ENCODE assay signal across 8 cellular contexts in the genomic region with DNA sequence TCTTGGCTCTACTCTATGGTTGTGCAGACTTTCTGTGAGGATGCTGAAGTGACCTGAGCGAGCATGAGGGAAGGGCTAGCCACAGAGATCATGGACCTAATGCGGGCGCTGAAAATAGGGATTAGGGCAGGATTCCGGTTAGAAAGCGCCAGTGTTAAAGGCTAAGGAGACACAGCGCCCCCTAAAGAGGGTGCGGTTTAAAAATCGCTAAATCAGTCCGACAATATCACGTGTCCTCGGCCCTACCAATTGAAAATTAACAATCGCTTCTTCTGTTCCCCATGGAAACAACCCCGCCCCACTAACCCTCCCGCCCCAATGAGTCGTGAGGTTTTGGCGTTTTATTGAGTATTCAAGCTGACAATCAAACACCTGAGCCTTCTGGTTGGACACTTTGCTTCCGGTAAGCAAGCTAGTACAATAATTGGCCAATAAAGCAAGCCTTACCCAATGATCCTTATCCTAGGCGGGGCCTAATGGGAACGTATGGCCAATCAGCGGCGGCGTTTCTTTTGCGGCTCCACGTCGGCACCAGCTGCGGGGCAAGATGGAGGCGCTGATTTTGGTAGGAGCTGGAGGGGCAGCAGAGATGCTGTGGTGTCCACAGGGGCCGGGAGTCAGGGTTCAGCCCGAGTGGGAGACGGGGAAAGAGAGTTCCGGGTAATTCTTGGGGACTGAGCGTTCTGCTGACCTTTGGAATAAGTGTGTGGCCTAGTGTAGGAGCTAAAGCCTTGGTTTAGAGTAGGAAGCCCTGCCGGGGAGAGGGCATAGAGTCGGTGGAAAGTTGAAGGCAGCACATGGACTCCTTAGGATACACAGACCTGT. TPM values are rescaled to one million over a fixed set of nuclear protein-coding genes. Genes with fewer than 3 reads are reported as not detected.
DNase-seq lines count a peak whose midpoint lies in the region; ATAC-seq and TF ChIP-seq lines count a peak whose summit lies in the region.

A gene with protein sequence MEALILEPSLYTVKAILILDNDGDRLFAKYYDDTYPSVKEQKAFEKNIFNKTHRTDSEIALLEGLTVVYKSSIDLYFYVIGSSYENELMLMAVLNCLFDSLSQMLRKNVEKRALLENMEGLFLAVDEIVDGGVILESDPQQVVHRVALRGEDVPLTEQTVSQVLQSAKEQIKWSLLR (plus strand): TSS at position 515 of the 825 bp plus-strand sequence. CDS start 33 bp downstream, at position 548.

- H3K36me3 ChIP-seq in SU-DHL-6 (ENCODE audit: low read length): no peaks in the 10 kb centered on the region
- H3K36me3 ChIP-seq in ovary: no peaks in the 10 kb centered on the region
- H3K36me3 ChIP-seq in thyroid gland: no peaks in the 10 kb centered on the region

- TF ChIP-seq POLR2A in ovary (IDR thresholded peaks at IDR 0.05) (peak; percentile 82), thyroid gland (IDR thresholded peaks at IDR 0.05) (peak; percentile 80 to 95)

- intact Hi-C loops in Right ventricle myocardium inferior (cut with DNase I): loop anchor here (1.0 kb wide), 1 partner anchor 44 kb away; no protein-coding TSS in a partner anchor
- intact Hi-C loops in ovary (cut with DNase I): loop anchor here in 1 of 4 donors (1.0 to 10.0 kb wide), 2 partner anchors 46 to 70 kb away; no protein-coding TSS in a partner anchor
- intact Hi-C loops in thyroid gland (cut with DNase I): loop anchor here (5.0 kb wide), 1 partner anchor 33 kb away; no protein-coding TSS in a partner anchor

- no peaks in the 10 kb centered on the region for H3F3A ChIP-seq in SU-DHL-6 (ENCODE audit: insufficient read depth)

- H3K27ac ChIP-seq in SU-DHL-6 (ENCODE audit: low read depth, low read length) (no peak within 1 kb of the TSS), ovary (peak within 1 kb of the TSS; percentile 55 to 82), thyroid gland (peak within 1 kb of the TSS; percentile 66 to 90 (median 90))

- H2AFZ ChIP-seq in SU-DHL-6 (ENCODE audit: low read depth, low read length, severe bottlenecking): peak within 1 kb of the TSS; percentile 100

- H3K27ac Mint-ChIP-seq in activated naive CD8-positive, alpha-beta T cell treated with anti-CD3 and anti-CD28 coated beads, Interleukin-2, amount 10 ng/mL, durations not matched to agents 7 days and 5 days: peak within 1 kb of the TSS; percentile 87

- H3K27me3 ChIP-seq in SU-DHL-6 (ENCODE audit: low read length) (no peaks in the 10 kb centered on the region), ovary (no peaks in the 10 kb centered on the region), thyroid gland (no peaks in the 10 kb centered on the region)

- H3K4me1 ChIP-seq in ovary (ENCODE audit: insufficient read depth) (peaks cover 4% of the 10 kb centered on the region), thyroid gland (peaks cover 26 to 27% of the 10 kb centered on the region in 2 donors)

- H3K4me1 Mint-ChIP-seq in activated naive CD8-positive, alpha-beta T cell treated with anti-CD3 and anti-CD28 coated beads, Interleukin-2, amount 10 ng/mL, durations not matched to agents 7 days and 5 days: peaks cover 24% of the 10 kb centered on the region

- no peaks in the 10 kb centered on the region for H3K9me2 ChIP-seq in SU-DHL-6 (replicated peaks; ENCODE audit: insufficient read depth, low read length)

- no peak for TF ChIP-seq EP300 in ovary (IDR thresholded peaks at IDR 0.05)

- H3K36me3 Mint-ChIP-seq in activated naive CD8-positive, alpha-beta T cell treated with anti-CD3 and anti-CD28 coated beads, Interleukin-2, amount 10 ng/mL, durations not matched to agents 7 days and 5 days: no peaks in the 10 kb centered on the region

- 2% methylated on average over 34 of the region's 34 CpGs for WGBS in ovary, 3 donors
- WGBS in thyroid gland, 2 donors: 2% methylated on average over 34 of the region's 34 CpGs

- peak within 1 kb of the TSS; percentile 100 for H3K4me2 ChIP-seq in SU-DHL-6 (ENCODE audit: low read depth, low read length, poor library complexity, severe bottlenecking)

- peak; percentile 81 for TF ChIP-seq CTCF in GM12873 (IDR thresholded peaks at IDR 0.05; ENCODE audit: insufficient read depth, low read depth, low read length, missing control alignments)
- peak; percentile 78 for TF ChIP-seq CTCF in SU-DHL-6 (IDR thresholded peaks at IDR 0.05; ENCODE audit: insufficient read depth, low read length, poor library complexity, severe bottlenecking)
- TF ChIP-seq CTCF in ovary (IDR thresholded peaks at IDR 0.05): peak; percentile 61 to 74 (median 68)
- peak in 5 of 6 experiments; percentile 58 to 83 (median 68) for TF ChIP-seq CTCF in thyroid gland (IDR thresholded peaks at IDR 0.05)

- H3K9ac ChIP-seq in SU-DHL-6 (ENCODE audit: low read length): peak within 1 kb of the TSS; percentile 69

- POLR2A ChIA-PET in activated naive CD8-positive, alpha-beta T cell treated with anti-CD3 and anti-CD28 coated beads, Interleukin-2, amount 10 ng/mL, durations not matched to agents 7 days and 5 days (lab: Charles Lee): interaction anchor here (0.5 to 2.0 kb wide), 14 partner anchors 10 to 1505 kb away, joined by 3 to 20 read pairs (median 3); a partner anchor contains a TSS

- H3K4me3 ChIP-seq in SU-DHL-6 (ENCODE audit: insufficient read depth, low read length, poor library complexity, severe bottlenecking): peak within 1 kb of the TSS; percentile 79
- peak within 1 kb of the TSS; percentile 61 for H3K4me3 ChIP-seq in ovary
- H3K4me3 ChIP-seq in thyroid gland (replicated peaks in 1 of 3): peak within 1 kb of the TSS; percentile 52 to 91 (median 61)

- DNase-seq in NCI-H128 (lab: John Stamatoyannopoulos, UW; ENCODE audit: unreplicated experiment): peak; percentile 97
- peak; percentile 88 for DNase-seq in activated naive CD8-positive, alpha-beta T cell treated with anti-CD3 and anti-CD28 coated beads, Interleukin-2, amount 10 ng/mL, durations not matched to agents 7 days and 5 days
- DNase-seq in Right ventricle myocardium inferior (ENCODE audit: missing footprints): peak; percentile 96
- DNase-seq in ovary: peak; percentile 91 to 97 (median 92)
- peak; percentile 97 for DNase-seq in thyroid gland

- H3K9me3 ChIP-seq in SU-DHL-6 (ENCODE audit: insufficient read depth, low read length) (no peaks in the 10 kb centered on the region), ovary (no peaks in the 10 kb centered on the region), thyroid gland (no peaks in the 10 kb centered on the region)

- peak within 1 kb of the TSS; percentile 96 for H3K4me3 Mint-ChIP-seq in activated naive CD8-positive, alpha-beta T cell treated with anti-CD3 and anti-CD28 coated beads, Interleukin-2, amount 10 ng/mL, durations not matched to agents 7 days and 5 days

- no peaks in the 10 kb centered on the region for H3K27me3 Mint-ChIP-seq in activated naive CD8-positive, alpha-beta T cell treated with anti-CD3 and anti-CD28 coated beads, Interleukin-2, amount 10 ng/mL, durations not matched to agents 7 days and 5 days

- no peaks in the 10 kb centered on the region for H4K20me1 ChIP-seq in SU-DHL-6 (ENCODE audit: low read depth, low read length)

- peaks cover 11% of the 10 kb centered on the region for H3K79me2 ChIP-seq in SU-DHL-6 (ENCODE audit: insufficient read depth, low read length)

- H3K9me3 Mint-ChIP-seq in activated naive CD8-positive, alpha-beta T cell treated with anti-CD3 and anti-CD28 coated beads, Interleukin-2, amount 10 ng/mL, durations not matched to agents 7 days and 5 days: no peaks in the 10 kb centered on the region

- peak; percentile 99 for ATAC-seq in HG02759 (IDR thresholded peaks at IDR 0.05; ENCODE audit: unreplicated experiment)
- peak; percentile 99 for ATAC-seq in activated naive CD8-positive, alpha-beta T cell treated with anti-CD3 and anti-CD28 coated beads, Interleukin-2, amount 10 ng/mL, durations not matched to agents 7 days and 5 days (ENCODE audit: low read depth)
- peak; percentile 98 for ATAC-seq in Right ventricle myocardium inferior

RNA-seq across cellular contexts. Expression of the gene that starts here (rescaled TPM):
- 10 to 100 TPM; 93.1 to 94.6 TPM for total RNA-seq in activated naive CD8-positive, alpha-beta T cell treated with anti-CD3 and anti-CD28 coated beads, Interleukin-2, amount 10 ng/mL, durations not matched to agents 7 days and 5 days
- total RNA-seq in Right ventricle myocardium inferior (130 TPM), ovary (100 to 1,000 TPM in 4 of 7 donors, 10 to 100 TPM in 3; 41.7 to 117 (median 108) TPM), thyroid gland (100 to 1,000 TPM; 181 to 284 (median 236) TPM)
- polyA plus RNA-seq in ovary: 100 to 1,000 TPM in 1 of 2 donors, 10 to 100 TPM in 1; 79.4 to 219 TPM
